24 cellular contexts compared by ENCODE assay signal in genomic region chr16:50371036-50371716, GRCh38.
"Had no signal": no experiment of that assay in that cellular context is flagged by ENCODE, and none has a peak within 500 bp of the region (broad histone marks: within the 10 kb centered on the region; RNA-seq: fewer than 3 reads in every experiment).

No MANE protein-coding gene starts in this region.

- H3K4me3 Mint-ChIP-seq: dendritic cell treated with granulocyte-macrophage colony-stimulating factor and Interleukin-4, amounts not matched to agents 40 ng/mL and 50 ng/mL, for 4 days; effector memory CD8-positive, alpha-beta T cell; endodermal cell; mesothelial cell of epicardium had no signal

- H3K27me3 ChIP-seq: colonic mucosa, foreskin keratinocyte, gastroesophageal sphincter, heart right ventricle, left lung had no signal

- H3K4me3 ChIP-seq: colonic mucosa, gastroesophageal sphincter, heart right ventricle, left lung, lower lobe of right lung, mucosa of descending colon had no signal

- FAIRE-seq: endometrium, frontal cortex, islet of Langerhans, keratinocyte had no signal

- H3K27ac ChIP-seq: colonic mucosa, epithelial cell of prostate, foreskin keratinocyte, heart right ventricle, left lung, lower lobe of right lung had no signal

- ATAC-seq: effector memory CD8-positive, alpha-beta T cell; esophagus mucosa; foreskin keratinocyte; gastroesophageal sphincter; left cardiac atrium; left lung; left ventricle myocardium superior; lower lobe of right lung; mucosa of descending colon had no signal

- H3K9me3 Mint-ChIP-seq: dendritic cell treated with granulocyte-macrophage colony-stimulating factor and Interleukin-4, amounts not matched to agents 40 ng/mL and 50 ng/mL, for 4 days; effector memory CD8-positive, alpha-beta T cell; mesothelial cell of epicardium had no signal

- H3K27ac Mint-ChIP-seq: dendritic cell treated with granulocyte-macrophage colony-stimulating factor and Interleukin-4, amounts not matched to agents 40 ng/mL and 50 ng/mL, for 4 days; endodermal cell had no signal

- H3K36me3 Mint-ChIP-seq: mesothelial cell of epicardium had no signal

- DNase-seq: cerebellar nuclear complex; colonic mucosa; cortex of kidney; effector CD8-positive, alpha-beta T cell; effector memory CD8-positive, alpha-beta T cell; endodermal cell; erythroblast; foreskin keratinocyte; heart right ventricle; left cardiac atrium; left lung; left ventricle myocardium superior; lower lobe of right lung; mesenchymal stem cell; mucosa of descending colon had no signal

- H3K9me3 ChIP-seq: colonic mucosa, gastroesophageal sphincter, heart right ventricle, left lung, lower lobe of right lung, mucosa of descending colon had no signal

- H3K36me3 ChIP-seq: gastroesophageal sphincter, left lung had no signal
